9 cellular contexts compared by ENCODE assay signal in the genomic region with DNA sequence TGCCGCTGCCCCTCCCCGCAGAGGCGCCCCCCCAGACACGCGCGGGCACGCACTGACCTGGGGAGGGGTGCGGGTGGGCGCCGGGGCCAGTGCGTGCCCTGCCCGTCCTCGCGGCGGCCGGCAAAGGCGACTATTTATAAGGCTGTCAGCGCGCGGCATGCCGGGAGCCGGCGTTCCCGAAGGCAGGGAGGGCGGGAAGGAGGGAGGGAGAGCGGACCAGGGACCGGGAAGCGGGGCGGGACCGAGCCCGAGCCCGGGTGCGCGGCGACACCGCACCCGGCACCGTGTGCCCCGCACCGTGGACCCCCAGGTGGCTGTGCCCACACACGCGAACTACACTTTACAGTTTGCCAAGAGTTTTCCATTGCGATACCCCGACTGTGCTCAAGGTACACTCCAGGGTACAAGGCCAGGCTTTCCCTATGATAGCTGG.
DNase-seq lines count a peak whose midpoint lies in the region; ATAC-seq lines count a peak whose summit lies in the region.
"Had no signal": no experiment of that assay in that cellular context is flagged by ENCODE, and none has a peak within 500 bp of the region (broad histone marks: within the 10 kb centered on the region; RNA-seq: fewer than 3 reads in every experiment).

A gene with protein sequence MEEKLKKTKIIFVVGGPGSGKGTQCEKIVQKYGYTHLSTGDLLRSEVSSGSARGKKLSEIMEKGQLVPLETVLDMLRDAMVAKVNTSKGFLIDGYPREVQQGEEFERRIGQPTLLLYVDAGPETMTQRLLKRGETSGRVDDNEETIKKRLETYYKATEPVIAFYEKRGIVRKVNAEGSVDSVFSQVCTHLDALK (minus strand): TSS at position 110 of the 433 bp plus-strand sequence. CDS start 3,058 bp downstream, outside the sequence.

- H3K27me3 ChIP-seq in iPS-18a (ENCODE audit: control insufficient read depth, insufficient read depth, low read length) (peaks cover 5% of the 10 kb centered on the region), rectal smooth muscle tissue (ENCODE audit: control insufficient read depth, insufficient read depth, low read length) (no peaks in the 10 kb centered on the region)

- H3K4me1 ChIP-seq in iPS-18a (ENCODE audit: control insufficient read depth, low read depth, low read length) (no peaks in the 10 kb centered on the region), rectal smooth muscle tissue (ENCODE audit: control insufficient read depth, insufficient read depth, low read length) (peaks cover 32% of the 10 kb centered on the region)

- H3K9ac ChIP-seq in iPS-18a (ENCODE audit: low read length) (peak within 1 kb of the TSS; percentile 12), rectal smooth muscle tissue (ENCODE audit: low read length) (peak within 1 kb of the TSS; percentile 77)

- H3K36me3 ChIP-seq in iPS-18a (ENCODE audit: control insufficient read depth, low read depth, low read length): no peaks in the 10 kb centered on the region
- H3K36me3 ChIP-seq in rectal smooth muscle tissue (ENCODE audit: control insufficient read depth, insufficient read depth, low read length): peaks cover under 1% of the 10 kb centered on the region

- in situ Hi-C loops in T47D (cut with HindIII; ENCODE audit: low pct_unique_long_range_greater_than_20kb, low sequenced_read_pairs): no loop called here

- no peaks in the 10 kb centered on the region for H3K9me3 ChIP-seq in iPS-18a (ENCODE audit: control insufficient read depth, low read depth, low read length)

- ATAC-seq in GM21381 (IDR thresholded peaks at IDR 0.05; ENCODE audit: unreplicated experiment): no peak

- H3K4me3 ChIP-seq in iPS-18a (ENCODE audit: low read length): peak within 1 kb of the TSS; percentile 72
- H3K4me3 ChIP-seq in rectal smooth muscle tissue (ENCODE audit: low read length): peak within 1 kb of the TSS; percentile 77

- H3K27ac ChIP-seq in iPS-18a (ENCODE audit: low read length) (no peak within 1 kb of the TSS), rectal smooth muscle tissue (ENCODE audit: low read depth, low read length) (peak within 1 kb of the TSS; percentile 74)

- DNase-seq in NCI-H446 (lab: John Stamatoyannopoulos, UW): peak; percentile 12 to 59
- no peak for DNase-seq in NCI-H446 treated with DMSO at 0.1 percent for 48 hours (lab: John Stamatoyannopoulos, UW)
- DNase-seq in NCI-H510A treated with DMSO at 0.1 percent for 48 hours (lab: John Stamatoyannopoulos, UW): peak; percentile 66
- peak; percentile 81 to 88 for DNase-seq in T47D (ENCODE audit: low read depth in 1 of 2, low spot score in 1 of 2)
- DNase-seq in GM19240 (ENCODE audit: insufficient read length, low spot score): no peak
- DNase-seq: DND-41 had no signal

Comparison
In these comparisons a context has a peak if more than half of its experiments do, and no peak if none do; other contexts are left out.
1. DNase-seq: peak in NCI-H446 (2 of 2), NCI-H510A treated with DMSO at 0.1 percent for 48 hours (single experiment) and T47D (2 of 2); none in NCI-H446 treated with DMSO at 0.1 percent for 48 hours (single experiment) and GM19240 (single experiment).